Comparison of ENCODE assay signal across 1 cellular context in genomic region chrX:10021461-10022272, GRCh38.
TF ChIP-seq lines count a peak whose summit lies in the region.

No MANE protein-coding gene starts in this region.

TF ChIP-seq in GM23338, 12 proteins besides CTCF, POLR2A, EP300 and RAD21 (continued from another document):
- TF ChIP-seq ZNF462 (CRISPR knock-in tag; IDR thresholded peaks at IDR 0.05) = no peak
- no peak for TF ChIP-seq POLR2AphosphoS5 (IDR thresholded peaks at IDR 0.05; ENCODE audit: low read depth)
- TF ChIP-seq EZH2phosphoT487 (IDR thresholded peaks at IDR 0.05; ENCODE audit: unreplicated experiment) = no peak
- TF ChIP-seq JUNB (IDR thresholded peaks at IDR 0.05; ENCODE audit: unreplicated experiment) = no peak
- no peak for TF ChIP-seq NANOG (IDR thresholded peaks at IDR 0.05; ENCODE audit: borderline replicate concordance)
- no peak for TF ChIP-seq ZNF331 (CRISPR knock-in tag; IDR thresholded peaks at IDR 0.05; ENCODE audit: low read depth)
- TF ChIP-seq STAT1 (IDR thresholded peaks at IDR 0.05; ENCODE audit: unreplicated experiment) = no peak
